1 cellular context compared by ENCODE assay signal in genomic region chr16:21937387-21937829, GRCh38.
TF ChIP-seq lines count a peak whose summit lies in the region.

No MANE protein-coding gene starts in this region.

TF ChIP-seq in HepG2, 621 proteins besides CTCF, POLR2A, EP300 and RAD21 (continued from another document and continues in another):
- peak; percentile 96 for TF ChIP-seq PAXIP1 (CRISPR knock-in tag; conservative IDR thresholded peaks at IDR 0.05)
- TF ChIP-seq SSRP1 (CRISPR knock-in tag; IDR thresholded peaks at IDR 0.05): no peak
- TF ChIP-seq, protein P1, sequence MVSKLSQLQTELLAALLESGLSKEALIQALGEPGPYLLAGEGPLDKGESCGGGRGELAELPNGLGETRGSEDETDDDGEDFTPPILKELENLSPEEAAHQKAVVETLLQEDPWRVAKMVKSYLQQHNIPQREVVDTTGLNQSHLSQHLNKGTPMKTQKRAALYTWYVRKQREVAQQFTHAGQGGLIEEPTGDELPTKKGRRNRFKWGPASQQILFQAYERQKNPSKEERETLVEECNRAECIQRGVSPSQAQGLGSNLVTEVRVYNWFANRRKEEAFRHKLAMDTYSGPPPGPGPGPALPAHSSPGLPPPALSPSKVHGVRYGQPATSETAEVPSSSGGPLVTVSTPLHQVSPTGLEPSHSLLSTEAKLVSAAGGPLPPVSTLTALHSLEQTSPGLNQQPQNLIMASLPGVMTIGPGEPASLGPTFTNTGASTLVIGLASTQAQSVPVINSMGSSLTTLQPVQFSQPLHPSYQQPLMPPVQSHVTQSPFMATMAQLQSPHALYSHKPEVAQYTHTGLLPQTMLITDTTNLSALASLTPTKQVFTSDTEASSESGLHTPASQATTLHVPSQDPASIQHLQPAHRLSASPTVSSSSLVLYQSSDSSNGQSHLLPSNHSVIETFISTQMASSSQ (IDR thresholded peaks at IDR 0.05; ENCODE audit: low read depth): peak; percentile 95
- TF ChIP-seq, protein P1 (CRISPR knock-in tag; IDR thresholded peaks at IDR 0.05; ENCODE audit: borderline replicate concordance): peak; percentile 94; the same call in 1 of the 2 replicates
- TF ChIP-seq TARDBP (CRISPR knock-in tag; IDR thresholded peaks at IDR 0.05): peak; percentile 69; the same call in 1 of the 2 replicates
- TF ChIP-seq, protein P2, sequence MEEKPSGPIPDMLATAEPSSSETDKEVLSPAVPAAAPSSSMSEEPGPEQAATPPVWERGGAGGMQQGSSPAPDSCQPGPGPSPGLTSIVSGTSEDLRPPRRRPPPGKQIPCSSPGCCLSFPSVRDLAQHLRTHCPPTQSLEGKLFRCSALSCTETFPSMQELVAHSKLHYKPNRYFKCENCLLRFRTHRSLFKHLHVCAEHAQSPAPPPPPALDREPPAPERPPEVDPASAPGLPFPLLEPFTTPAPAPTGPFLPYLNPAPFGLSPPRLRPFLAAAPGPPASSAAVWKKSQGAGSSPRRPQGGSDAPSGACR (CRISPR knock-in tag; IDR thresholded peaks at IDR 0.05): no peak
- peak; percentile 93 for TF ChIP-seq ZGPAT (CRISPR knock-in tag; IDR thresholded peaks at IDR 0.05)
- TF ChIP-seq ZNF841 (CRISPR knock-in tag; IDR thresholded peaks at IDR 0.05; ENCODE audit: borderline replicate concordance): 0 out of 2 replicates have a peak, but pooled peaks have one; percentile 45
- TF ChIP-seq ZNF749 (CRISPR knock-in tag; IDR thresholded peaks at IDR 0.05; ENCODE audit: borderline replicate concordance): 0 out of 2 replicates have a peak, but pooled peaks have one; percentile 42
- peak; percentile 90; the same call in 1 of the 2 replicates for TF ChIP-seq AHDC1 (CRISPR knock-in tag; IDR thresholded peaks at IDR 0.05; ENCODE audit: borderline replicate concordance)
- TF ChIP-seq HDAC1 (CRISPR knock-in tag; IDR thresholded peaks at IDR 0.05): peak; percentile 38; the same call in 1 of the 2 replicates
- 0 out of 2 replicates have a peak, but pooled peaks have one; percentile 6 for TF ChIP-seq POGZ (CRISPR knock-in tag; IDR thresholded peaks at IDR 0.05)
- peak; percentile 12; the same call in 1 of the 2 replicates for TF ChIP-seq GATAD1 (CRISPR knock-in tag; IDR thresholded peaks at IDR 0.05)
- peak; percentile 50; the same call in 1 of the 2 replicates for TF ChIP-seq ZBTB20 (CRISPR knock-in tag; IDR thresholded peaks at IDR 0.05; ENCODE audit: borderline replicate concordance, low read depth)
- peak; percentile 80; the same call in 1 of the 2 replicates for TF ChIP-seq HOXA5 (CRISPR knock-in tag; IDR thresholded peaks at IDR 0.05)
- peak; percentile 58; the same call in 1 of the 2 replicates for TF ChIP-seq KDM5A (IDR thresholded peaks at IDR 0.05; ENCODE audit: borderline replicate concordance, low read length)
- TF ChIP-seq, protein P3, sequence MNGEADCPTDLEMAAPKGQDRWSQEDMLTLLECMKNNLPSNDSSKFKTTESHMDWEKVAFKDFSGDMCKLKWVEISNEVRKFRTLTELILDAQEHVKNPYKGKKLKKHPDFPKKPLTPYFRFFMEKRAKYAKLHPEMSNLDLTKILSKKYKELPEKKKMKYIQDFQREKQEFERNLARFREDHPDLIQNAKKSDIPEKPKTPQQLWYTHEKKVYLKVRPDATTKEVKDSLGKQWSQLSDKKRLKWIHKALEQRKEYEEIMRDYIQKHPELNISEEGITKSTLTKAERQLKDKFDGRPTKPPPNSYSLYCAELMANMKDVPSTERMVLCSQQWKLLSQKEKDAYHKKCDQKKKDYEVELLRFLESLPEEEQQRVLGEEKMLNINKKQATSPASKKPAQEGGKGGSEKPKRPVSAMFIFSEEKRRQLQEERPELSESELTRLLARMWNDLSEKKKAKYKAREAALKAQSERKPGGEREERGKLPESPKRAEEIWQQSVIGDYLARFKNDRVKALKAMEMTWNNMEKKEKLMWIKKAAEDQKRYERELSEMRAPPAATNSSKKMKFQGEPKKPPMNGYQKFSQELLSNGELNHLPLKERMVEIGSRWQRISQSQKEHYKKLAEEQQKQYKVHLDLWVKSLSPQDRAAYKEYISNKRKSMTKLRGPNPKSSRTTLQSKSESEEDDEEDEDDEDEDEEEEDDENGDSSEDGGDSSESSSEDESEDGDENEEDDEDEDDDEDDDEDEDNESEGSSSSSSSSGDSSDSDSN (CRISPR knock-in tag; IDR thresholded peaks at IDR 0.05): no peak
- TF ChIP-seq ZIK1 (CRISPR knock-in tag; IDR thresholded peaks at IDR 0.05; ENCODE audit: borderline replicate concordance, low read depth): no peak
- TF ChIP-seq RARA (CRISPR knock-in tag; IDR thresholded peaks at IDR 0.05): peak; percentile 75
- peak; percentile 83 for TF ChIP-seq ELF4 (CRISPR knock-in tag; IDR thresholded peaks at IDR 0.05; ENCODE audit: borderline replicate concordance)
- no peak for TF ChIP-seq GABPA (IDR thresholded peaks at IDR 0.05; ENCODE audit: low read depth, low read length)
- TF ChIP-seq GABPA (CRISPR knock-in tag; IDR thresholded peaks at IDR 0.05; ENCODE audit: low read depth): peak; percentile 79
- TF ChIP-seq TBX3 (IDR thresholded peaks at IDR 0.05; ENCODE audit: borderline replicate concordance): peak; percentile 93
- peak; percentile 97 for TF ChIP-seq ARID3A (IDR thresholded peaks at IDR 0.05; ENCODE audit: low read depth, low read length)
- peak; percentile 6; the same call in 1 of the 2 replicates for TF ChIP-seq ZSCAN9 (CRISPR knock-in tag; IDR thresholded peaks at IDR 0.05; ENCODE audit: borderline replicate concordance)
- TF ChIP-seq DPF2 (CRISPR knock-in tag; IDR thresholded peaks at IDR 0.05; ENCODE audit: borderline replicate concordance, low read depth): peak; percentile 60; the same call in 1 of the 2 replicates
- peak; percentile 91 for TF ChIP-seq ZNF503 (CRISPR knock-in tag; IDR thresholded peaks at IDR 0.05)
- TF ChIP-seq NR2F6 (IDR thresholded peaks at IDR 0.05): peak; percentile 91
- peak; percentile 71 for TF ChIP-seq NR2F6 (CRISPR knock-in tag; IDR thresholded peaks at IDR 0.05)
- TF ChIP-seq ZFP36L1 (CRISPR knock-in tag; IDR thresholded peaks at IDR 0.05): peak; percentile 28; the same call in 1 of the 2 replicates
- peak; percentile 98 for TF ChIP-seq FOXA1 (IDR thresholded peaks at IDR 0.05)
- TF ChIP-seq FOXA1 (CRISPR knock-in tag; IDR thresholded peaks at IDR 0.05): peak; percentile 91
